In the genomic region with DNA sequence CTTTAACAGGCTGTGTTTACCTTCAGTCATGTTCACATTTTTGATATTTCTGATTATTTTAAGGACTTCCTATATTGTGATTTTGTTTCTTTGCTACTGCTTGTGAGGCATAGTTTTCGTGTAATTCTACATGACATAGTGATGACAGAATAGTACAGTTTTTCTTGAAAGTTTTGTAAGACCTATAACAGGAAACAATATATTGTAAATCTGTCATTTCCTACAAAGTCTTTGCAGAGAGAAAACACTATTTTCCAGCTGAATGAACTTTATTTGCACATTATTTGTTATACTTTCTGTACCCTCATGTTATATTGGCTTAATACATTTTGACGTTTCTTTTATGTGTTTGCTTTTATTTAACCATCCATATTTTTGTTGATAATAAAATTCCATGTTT, we compare ENCODE assay signal across 26 cellular contexts.
"Had no signal": no experiment of that assay in that cellular context is flagged by ENCODE, and none has a peak within 500 bp of the region (broad histone marks: within the 10 kb centered on the region; RNA-seq: fewer than 3 reads in every experiment).

No MANE protein-coding gene starts in this region.

- FAIRE-seq: TTC549 had no signal

- DNase-seq: activated CD4-positive, alpha-beta T cell treated with anti-CD3 and anti-CD28 coated beads for 36 hours; activated CD4-positive, alpha-beta T cell treated with anti-CD3 and anti-CD28 coated beads, Interleukin-2, amount 10 ng/mL, durations not matched to agents 7 days and 5 days; activated CD4-positive, alpha-beta T cell treated with anti-CD3 and anti-CD28 coated beads, Interleukin-2, amount 50 U/mL, for 48 hours; activated CD8-positive, alpha-beta T cell treated with anti-CD3 and anti-CD28 coated beads, Interleukin-2, amount 10 ng/mL, durations not matched to agents 7 days and 5 days; activated gamma-delta T cell; activated naive CD4-positive, alpha-beta T cell treated with Interleukin-2 at 50 U/mL for 16 hours; activated naive CD8-positive, alpha-beta T cell treated with anti-CD3 and anti-CD28 coated beads, Interleukin-2, amount 10 ng/mL, durations not matched to agents 7 days and 5 days; activated T-cell treated with anti-CD3 and anti-CD28 coated beads, Interleukin-2, amount 50 U/mL, for 24 hours; amygdala; NCI-H1105 treated with DMSO at 0.1 percent for 48 hours; NCI-H1436 treated with DMSO at 0.1 percent for 48 hours; NCI-H1694 treated with DMSO at 0.1 percent for 48 hours; NCI-H2029; NCI-H2107; NCI-H2171; NCI-H510A; NCI-H526; NCI-H748 treated with DMSO at 0.1 percent for 48 hours; NK-92 treated with Interleukin-12 subunit alpha and Interleukin-12 subunit beta, amount 100 ng/mL, for 24 hours; Right ventricle myocardium superior; T1000 had no signal

- H3K4me3 ChIP-seq: ascending aorta, cardiac muscle cell had no signal

- ATAC-seq: activated CD4-positive, alpha-beta T cell treated with anti-CD3 and anti-CD28 coated beads for 36 hours; activated CD4-positive, CD25-positive, alpha-beta regulatory T cell treated with anti-CD3 and anti-CD28 coated beads, Interleukin-2, amount 50 U/mL, for 24 hours; activated CD8-positive, alpha-beta T cell treated with anti-CD3 and anti-CD28 coated beads, Interleukin-2, amount 10 ng/mL, durations not matched to agents 7 days and 5 days; WTC11 had no signal

- H3K27ac ChIP-seq: ascending aorta, cardiac muscle cell had no signal

- H3K27me3 ChIP-seq: ascending aorta, cardiac muscle cell had no signal

- H3K36me3 ChIP-seq: ascending aorta, cardiac muscle cell had no signal
